Comparison of ENCODE assay signal across 22 cellular contexts in the genomic region with DNA sequence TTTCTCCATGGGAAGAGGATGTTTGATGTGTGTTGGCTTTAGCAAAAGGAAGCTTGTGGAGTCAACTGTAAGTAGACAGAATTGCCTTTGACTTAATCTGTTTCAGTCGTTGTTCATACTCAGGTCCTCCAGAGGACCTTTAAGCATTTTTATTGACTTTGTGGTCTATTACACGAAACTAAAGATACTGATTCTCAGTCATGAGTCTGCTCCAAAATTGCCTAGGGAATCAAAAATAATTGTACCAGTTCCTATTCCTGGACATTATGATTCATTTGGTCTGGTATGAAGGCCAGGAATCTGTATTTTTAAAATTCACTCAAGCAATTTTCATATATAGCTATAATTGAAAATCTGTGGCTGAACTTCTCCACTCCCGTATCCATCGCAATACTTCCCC. TPM values are rescaled to one million over a fixed set of nuclear protein-coding genes. Genes with fewer than 3 reads are reported as not detected.
"Had no signal": no experiment of that assay in that cellular context is flagged by ENCODE, and none has a peak within 500 bp of the region (broad histone marks: within the 10 kb centered on the region; RNA-seq: fewer than 3 reads in every experiment).

No MANE protein-coding gene starts in this region.

- H3K27ac ChIP-seq: dorsolateral prefrontal cortex, epithelial cell of prostate, esophagus muscularis mucosa, lower lobe of right lung, prostate gland, right atrium auricular region, thoracic aorta, tibial nerve, upper lobe of left lung had no signal

- FAIRE-seq: colon, frontal cortex, keratinocyte, urothelium cell line had no signal

- H3K9me3 Mint-ChIP-seq: naive thymus-derived CD8-positive, alpha-beta T cell had no signal

- H3K27me3 ChIP-seq: esophagus muscularis mucosa, right atrium auricular region, tibial nerve, upper lobe of left lung had no signal

- H3K36me3 ChIP-seq: esophagus muscularis mucosa, lower lobe of right lung, prostate gland, right atrium auricular region, thoracic aorta, tibial nerve, upper lobe of left lung had no signal

- H3K27me3 Mint-ChIP-seq: naive thymus-derived CD8-positive, alpha-beta T cell; stimulated activated memory B cell treated with anti-CD40 and anti-IgM and Interleukin-4, amounts not matched to agents 10 μg/mL and 1 μg/mL and 100 μg/mL, for 72 hours had no signal

- ATAC-seq: left ventricle myocardium superior; lower lobe of right lung; naive thymus-derived CD8-positive, alpha-beta T cell; sciatic nerve; stimulated activated memory B cell treated with anti-CD40 and anti-IgM and Interleukin-4, amounts not matched to agents 10 μg/mL and 1 μg/mL and 100 μg/mL, for 72 hours; stimulated activated naive CD8-positive, alpha-beta T cell treated with anti-CD3 and anti-CD28 coated beads, Interleukin-15, Interleukin-2, amounts not matched to agents 100 U/mL and 50 U/mL, for 24 hours had no signal

- H3K4me3 Mint-ChIP-seq: naive thymus-derived CD8-positive, alpha-beta T cell; nephron progenitor cell; stimulated activated memory B cell treated with anti-CD40 and anti-IgM and Interleukin-4, amounts not matched to agents 10 μg/mL and 1 μg/mL and 100 μg/mL, for 72 hours had no signal

- H3K4me3 ChIP-seq: dorsolateral prefrontal cortex, esophagus muscularis mucosa, lower lobe of right lung, prostate gland, right atrium auricular region, thoracic aorta, tibial nerve, upper lobe of left lung had no signal

- H3K9me3 ChIP-seq: esophagus muscularis mucosa, lower lobe of right lung, prostate gland, right atrium auricular region, thoracic aorta, tibial nerve, upper lobe of left lung had no signal

- H3K4me1 Mint-ChIP-seq: naive thymus-derived CD8-positive, alpha-beta T cell; nephron progenitor cell; stimulated activated memory B cell treated with anti-CD40 and anti-IgM and Interleukin-4, amounts not matched to agents 10 μg/mL and 1 μg/mL and 100 μg/mL, for 72 hours had no signal

- DNase-seq: dorsolateral prefrontal cortex; effector CD4-positive, alpha-beta T cell; left ventricle myocardium superior; lower lobe of right lung; naive thymus-derived CD8-positive, alpha-beta T cell; nephron progenitor cell; nucleus accumbens; stimulated activated CD4-positive, alpha-beta T cell treated with anti-CD3 and anti-CD28 coated beads, Interleukin-4, amount 100 ng/mL, for 4 hours; stimulated activated naive CD8-positive, alpha-beta T cell treated with anti-CD3 and anti-CD28 coated beads, Interleukin-15, Interleukin-2, amounts not matched to agents 100 U/mL and 50 U/mL, for 24 hours; upper lobe of left lung had no signal

- H3K27ac Mint-ChIP-seq: naive thymus-derived CD8-positive, alpha-beta T cell; nephron progenitor cell; stimulated activated memory B cell treated with anti-CD40 and anti-IgM and Interleukin-4, amounts not matched to agents 10 μg/mL and 1 μg/mL and 100 μg/mL, for 72 hours had no signal

- H3K4me1 ChIP-seq: esophagus muscularis mucosa, lower lobe of right lung, prostate gland, right atrium auricular region, tibial nerve, upper lobe of left lung had no signal

- H3K36me3 Mint-ChIP-seq: stimulated activated memory B cell treated with anti-CD40 and anti-IgM and Interleukin-4, amounts not matched to agents 10 μg/mL and 1 μg/mL and 100 μg/mL, for 72 hours had no signal

RNA-seq across cellular contexts. Expression of a gene that starts 38.6 kb away (rescaled TPM):
- total RNA-seq: naive thymus-derived CD8-positive, alpha-beta T cell had no signal
- polyA plus RNA-seq: naive thymus-derived CD8-positive, alpha-beta T cell had no signal
